Comparison of ENCODE assay signal across 22 cellular contexts in genomic region chr7:152986369-152986768, GRCh38.
"Had no signal": no experiment of that assay in that cellular context is flagged by ENCODE, and none has a peak within 500 bp of the region (broad histone marks: within the 10 kb centered on the region; RNA-seq: fewer than 3 reads in every experiment).

No MANE protein-coding gene starts in this region.

- H3K4me1 ChIP-seq: body of pancreas, gastrocnemius medialis, lower lobe of right lung, parathyroid adenoma, spleen, testis had no signal

- H3K36me3 ChIP-seq: gastrocnemius medialis, lower lobe of right lung, spleen had no signal

- H3K27ac Mint-ChIP-seq: activated CD4-positive, alpha-beta T cell treated with anti-CD3 and anti-CD28 coated beads, Interleukin-2, amount 10 ng/mL, durations not matched to agents 24 days and 14 days; activated CD8-positive, alpha-beta T cell treated with anti-CD3 and anti-CD28 coated beads, Interleukin-2, amount 10 ng/mL, durations not matched to agents 7 days and 5 days; activated naive CD8-positive, alpha-beta T cell treated with anti-CD3 and anti-CD28 coated beads, Interleukin-2, amount 10 ng/mL, durations not matched to agents 7 days and 5 days; activated T-cell treated with anti-CD3 and anti-CD28 coated beads, Interleukin-2, amount 50 U/mL, for 24 hours; activated T-helper 2 cell treated with anti-CD3 and anti-CD28 coated beads, Interferon-gamma antibody, Interleukin-2, Interleukin-4, amounts not matched to agents 10 μg/mL and 5 μg/mL and 100 μg/mL, durations not matched to agents 14 hours and 24 hours and 36 hours; endodermal cell; natural killer cell; stimulated activated memory B cell treated with anti-CD40 and anti-IgM and Interleukin-4, amounts not matched to agents 10 μg/mL and 1 μg/mL and 100 μg/mL, for 72 hours; T-helper 2 cell treated with Interferon-gamma antibody and Interleukin-4, amounts not matched to agents 5 μg/mL and 100 μg/mL, for 36 hours had no signal

- H3K4me3 ChIP-seq: body of pancreas, gastrocnemius medialis, lower lobe of right lung, spleen, testis had no signal

- H3K4me1 Mint-ChIP-seq: activated CD4-positive, alpha-beta T cell treated with anti-CD3 and anti-CD28 coated beads, Interleukin-2, amount 10 ng/mL, durations not matched to agents 24 days and 14 days; natural killer cell; stimulated activated memory B cell treated with anti-CD40 and anti-IgM and Interleukin-4, amounts not matched to agents 10 μg/mL and 1 μg/mL and 100 μg/mL, for 72 hours had no signal

- H3K27me3 ChIP-seq: body of pancreas, gastrocnemius medialis, spleen, testis had no signal

- H3K9me3 Mint-ChIP-seq: activated naive CD8-positive, alpha-beta T cell treated with anti-CD3 and anti-CD28 coated beads, Interleukin-2, amount 10 ng/mL, durations not matched to agents 7 days and 5 days; activated T-cell treated with anti-CD3 and anti-CD28 coated beads, Interleukin-2, amount 50 U/mL, for 24 hours; activated T-helper 2 cell treated with anti-CD3 and anti-CD28 coated beads, Interferon-gamma antibody, Interleukin-2, Interleukin-4, amounts not matched to agents 10 μg/mL and 5 μg/mL and 100 μg/mL, durations not matched to agents 14 hours and 24 hours and 36 hours; natural killer cell; stimulated activated memory B cell treated with anti-CD40 and anti-IgM and Interleukin-4, amounts not matched to agents 10 μg/mL and 1 μg/mL and 100 μg/mL, for 72 hours had no signal

- H3K9ac ChIP-seq: parathyroid adenoma had no signal

- H3K27me3 Mint-ChIP-seq: activated CD4-positive, alpha-beta T cell treated with anti-CD3 and anti-CD28 coated beads, Interleukin-2, amount 10 ng/mL, durations not matched to agents 24 days and 14 days; activated naive CD8-positive, alpha-beta T cell treated with anti-CD3 and anti-CD28 coated beads, Interleukin-2, amount 10 ng/mL, durations not matched to agents 7 days and 5 days; stimulated activated memory B cell treated with anti-CD40 and anti-IgM and Interleukin-4, amounts not matched to agents 10 μg/mL and 1 μg/mL and 100 μg/mL, for 72 hours; type B pancreatic cell had no signal

- H3K27ac ChIP-seq: body of pancreas, gastrocnemius medialis, lower lobe of right lung, parathyroid adenoma, spleen, testis had no signal

- H2AFZ ChIP-seq: parathyroid adenoma had no signal

- H3K36me3 Mint-ChIP-seq: natural killer cell; stimulated activated memory B cell treated with anti-CD40 and anti-IgM and Interleukin-4, amounts not matched to agents 10 μg/mL and 1 μg/mL and 100 μg/mL, for 72 hours had no signal

- DNase-seq: activated CD4-positive, alpha-beta T cell treated with anti-CD3 and anti-CD28 coated beads, Interleukin-2, amount 10 ng/mL, durations not matched to agents 24 days and 14 days; activated CD4-positive, CD25-positive, alpha-beta regulatory T cell; activated CD8-positive, alpha-beta T cell treated with anti-CD3 and anti-CD28 coated beads, Interleukin-2, amount 10 ng/mL, durations not matched to agents 7 days and 5 days; activated naive CD4-positive, alpha-beta T cell treated with Interleukin-2 at 50 U/mL for 16 hours; activated naive CD8-positive, alpha-beta T cell treated with anti-CD3 and anti-CD28 coated beads, Interleukin-2, amount 10 ng/mL, durations not matched to agents 7 days and 5 days; activated T-cell treated with anti-CD3 and anti-CD28 coated beads, Interleukin-2, amount 50 U/mL, for 24 hours; body of pancreas; caudate nucleus; endodermal cell; erythroblast; gastrocnemius medialis; left cardiac atrium; lower lobe of right lung; natural killer cell; spleen; stimulated activated CD4-positive, alpha-beta T cell treated with anti-CD3 and anti-CD28 coated beads, Interleukin-4, amount 100 ng/mL, for 4 hours; testis had no signal

- H3K9me3 ChIP-seq: body of pancreas, gastrocnemius medialis, lower lobe of right lung, spleen, testis had no signal

- H3K79me2 ChIP-seq: parathyroid adenoma had no signal

- H3K4me3 Mint-ChIP-seq: activated CD4-positive, alpha-beta T cell treated with anti-CD3 and anti-CD28 coated beads, Interleukin-2, amount 10 ng/mL, durations not matched to agents 24 days and 14 days; activated CD8-positive, alpha-beta T cell treated with anti-CD3 and anti-CD28 coated beads, Interleukin-2, amount 10 ng/mL, durations not matched to agents 7 days and 5 days; activated naive CD8-positive, alpha-beta T cell treated with anti-CD3 and anti-CD28 coated beads, Interleukin-2, amount 10 ng/mL, durations not matched to agents 7 days and 5 days; activated T-cell treated with anti-CD3 and anti-CD28 coated beads, Interleukin-2, amount 50 U/mL, for 24 hours; endodermal cell; natural killer cell; stimulated activated memory B cell treated with anti-CD40 and anti-IgM and Interleukin-4, amounts not matched to agents 10 μg/mL and 1 μg/mL and 100 μg/mL, for 72 hours; T-helper 2 cell treated with Interferon-gamma antibody and Interleukin-4, amounts not matched to agents 5 μg/mL and 100 μg/mL, for 36 hours; type B pancreatic cell had no signal

- ATAC-seq: activated CD8-positive, alpha-beta T cell treated with anti-CD3 and anti-CD28 coated beads, Interleukin-2, amount 10 ng/mL, durations not matched to agents 7 days and 5 days; body of pancreas; gastrocnemius medialis; left cardiac atrium; lower lobe of right lung; natural killer cell; stimulated activated memory B cell treated with anti-CD40 and anti-IgM and Interleukin-4, amounts not matched to agents 10 μg/mL and 1 μg/mL and 100 μg/mL, for 72 hours had no signal
